1 cellular context compared by ENCODE assay signal in genomic region chr3:135766113-135766512, GRCh38.
TF ChIP-seq lines count a peak whose summit lies in the region.

No MANE protein-coding gene starts in this region.

TF ChIP-seq in K562, 482 proteins besides CTCF, POLR2A, EP300 and RAD21 (continued from another document):
- no peak for TF ChIP-seq SAFB2 (IDR thresholded peaks at IDR 0.05; ENCODE audit: borderline replicate concordance, low read depth, low read length, severe bottlenecking)
- TF ChIP-seq, protein P1, sequence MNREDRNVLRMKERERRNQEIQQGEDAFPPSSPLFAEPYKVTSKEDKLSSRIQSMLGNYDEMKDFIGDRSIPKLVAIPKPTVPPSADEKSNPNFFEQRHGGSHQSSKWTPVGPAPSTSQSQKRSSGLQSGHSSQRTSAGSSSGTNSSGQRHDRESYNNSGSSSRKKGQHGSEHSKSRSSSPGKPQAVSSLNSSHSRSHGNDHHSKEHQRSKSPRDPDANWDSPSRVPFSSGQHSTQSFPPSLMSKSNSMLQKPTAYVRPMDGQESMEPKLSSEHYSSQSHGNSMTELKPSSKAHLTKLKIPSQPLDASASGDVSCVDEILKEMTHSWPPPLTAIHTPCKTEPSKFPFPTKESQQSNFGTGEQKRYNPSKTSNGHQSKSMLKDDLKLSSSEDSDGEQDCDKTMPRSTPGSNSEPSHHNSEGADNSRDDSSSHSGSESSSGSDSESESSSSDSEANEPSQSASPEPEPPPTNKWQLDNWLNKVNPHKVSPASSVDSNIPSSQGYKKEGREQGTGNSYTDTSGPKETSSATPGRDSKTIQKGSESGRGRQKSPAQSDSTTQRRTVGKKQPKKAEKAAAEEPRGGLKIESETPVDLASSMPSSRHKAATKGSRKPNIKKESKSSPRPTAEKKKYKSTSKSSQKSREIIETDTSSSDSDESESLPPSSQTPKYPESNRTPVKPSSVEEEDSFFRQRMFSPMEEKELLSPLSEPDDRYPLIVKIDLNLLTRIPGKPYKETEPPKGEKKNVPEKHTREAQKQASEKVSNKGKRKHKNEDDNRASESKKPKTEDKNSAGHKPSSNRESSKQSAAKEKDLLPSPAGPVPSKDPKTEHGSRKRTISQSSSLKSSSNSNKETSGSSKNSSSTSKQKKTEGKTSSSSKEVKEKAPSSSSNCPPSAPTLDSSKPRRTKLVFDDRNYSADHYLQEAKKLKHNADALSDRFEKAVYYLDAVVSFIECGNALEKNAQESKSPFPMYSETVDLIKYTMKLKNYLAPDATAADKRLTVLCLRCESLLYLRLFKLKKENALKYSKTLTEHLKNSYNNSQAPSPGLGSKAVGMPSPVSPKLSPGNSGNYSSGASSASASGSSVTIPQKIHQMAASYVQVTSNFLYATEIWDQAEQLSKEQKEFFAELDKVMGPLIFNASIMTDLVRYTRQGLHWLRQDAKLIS (CRISPR knock-in tag; IDR thresholded peaks at IDR 0.05), result no peak
- peak; percentile 61 for TF ChIP-seq CBFA2T3 (IDR thresholded peaks at IDR 0.05)
- TF ChIP-seq ELK1 (CRISPR knock-in tag; IDR thresholded peaks at IDR 0.05), result no peak
- no peak for TF ChIP-seq ZFP30 (CRISPR knock-in tag; IDR thresholded peaks at IDR 0.05; ENCODE audit: borderline replicate concordance)
- TF ChIP-seq SMARCA4 (IDR thresholded peaks at IDR 0.05), result peak; percentile 44; the same call in 1 of the 2 replicates
- TF ChIP-seq CHD2 (IDR thresholded peaks at IDR 0.05; ENCODE audit: low read depth, low read length), result no peak
- TF ChIP-seq JUND (IDR thresholded peaks at IDR 0.05; ENCODE audit: borderline replicate concordance, low read depth, low read length), result peak; percentile 79
- TF ChIP-seq JUND (tag; IDR thresholded peaks at IDR 0.05; ENCODE audit: borderline replicate concordance, low read depth, low read length), result peak; percentile 79; the same call in 2 of the 3 replicates
- TF ChIP-seq TCF3 (CRISPR knock-in tag; IDR thresholded peaks at IDR 0.05), result peak; percentile 44; the same call in 1 of the 2 replicates
- peak; percentile 84 for TF ChIP-seq FOSL1 (tag; conservative IDR thresholded peaks at IDR 0.05)
- TF ChIP-seq DPF2 (IDR thresholded peaks at IDR 0.05), result peak; percentile 61; the same call in 1 of the 2 replicates
- no peak for TF ChIP-seq JUNB (CRISPR knock-in tag; conservative IDR thresholded peaks at IDR 0.05)
- no peak for TF ChIP-seq ZKSCAN1 (IDR thresholded peaks at IDR 0.05; ENCODE audit: low read depth, low read length)
- TF ChIP-seq FUS (optimal IDR thresholded peaks at IDR 0.05; ENCODE audit: low read depth, low read length), result no peak
- TF ChIP-seq USF2 (CRISPR knock-in tag; IDR thresholded peaks at IDR 0.05), result no peak
- no peak for TF ChIP-seq IFI16 (CRISPR knock-in tag; IDR thresholded peaks at IDR 0.05)
- 0 out of 2 replicates have a peak, but pooled peaks have one; percentile 21 for TF ChIP-seq NCOR1 (IDR thresholded peaks at IDR 0.05)
- TF ChIP-seq, protein P2, sequence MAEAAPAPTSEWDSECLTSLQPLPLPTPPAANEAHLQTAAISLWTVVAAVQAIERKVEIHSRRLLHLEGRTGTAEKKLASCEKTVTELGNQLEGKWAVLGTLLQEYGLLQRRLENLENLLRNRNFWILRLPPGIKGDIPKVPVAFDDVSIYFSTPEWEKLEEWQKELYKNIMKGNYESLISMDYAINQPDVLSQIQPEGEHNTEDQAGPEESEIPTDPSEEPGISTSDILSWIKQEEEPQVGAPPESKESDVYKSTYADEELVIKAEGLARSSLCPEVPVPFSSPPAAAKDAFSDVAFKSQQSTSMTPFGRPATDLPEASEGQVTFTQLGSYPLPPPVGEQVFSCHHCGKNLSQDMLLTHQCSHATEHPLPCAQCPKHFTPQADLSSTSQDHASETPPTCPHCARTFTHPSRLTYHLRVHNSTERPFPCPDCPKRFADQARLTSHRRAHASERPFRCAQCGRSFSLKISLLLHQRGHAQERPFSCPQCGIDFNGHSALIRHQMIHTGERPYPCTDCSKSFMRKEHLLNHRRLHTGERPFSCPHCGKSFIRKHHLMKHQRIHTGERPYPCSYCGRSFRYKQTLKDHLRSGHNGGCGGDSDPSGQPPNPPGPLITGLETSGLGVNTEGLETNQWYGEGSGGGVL (CRISPR knock-in tag; IDR thresholded peaks at IDR 0.05), result no peak
- peak; percentile 78 for TF ChIP-seq ATF3 (IDR thresholded peaks at IDR 0.05)
- no peak for TF ChIP-seq ATF3 (CRISPR knock-in tag; conservative IDR thresholded peaks at IDR 0.05)
- TF ChIP-seq HDAC6 (IDR thresholded peaks at IDR 0.05; ENCODE audit: low read depth, low read length), result no peak
- TF ChIP-seq ZNF12 (CRISPR knock-in tag; IDR thresholded peaks at IDR 0.05), result no peak
- TF ChIP-seq OTX1 (CRISPR knock-in tag; IDR thresholded peaks at IDR 0.05), result no peak
- no peak for TF ChIP-seq ATF1 (CRISPR knock-in tag; IDR thresholded peaks at IDR 0.05)
- TF ChIP-seq ATF1 (tag; IDR thresholded peaks at IDR 0.05), result no peak
- TF ChIP-seq WHSC1 (IDR thresholded peaks at IDR 0.05; ENCODE audit: low read length), result no peak
- no peak for TF ChIP-seq SMC3 (conservative IDR thresholded peaks at IDR 0.05; ENCODE audit: insufficient read depth, low read depth, low read length)
- TF ChIP-seq GATAD2A (IDR thresholded peaks at IDR 0.05), result no peak
- TF ChIP-seq ZKSCAN3 (CRISPR knock-in tag; IDR thresholded peaks at IDR 0.05), result no peak
- no peak for TF ChIP-seq KDM4B (IDR thresholded peaks at IDR 0.05; ENCODE audit: borderline replicate concordance in 2 of 2, low read depth in 1 of 2)
- TF ChIP-seq TCF7 (IDR thresholded peaks at IDR 0.05; ENCODE audit: borderline replicate concordance), result no peak
- no peak for TF ChIP-seq FIP1L1 (IDR thresholded peaks at IDR 0.05; ENCODE audit: low read depth, low read length, poor library complexity, severe bottlenecking)
- TF ChIP-seq ZNF184 (CRISPR knock-in tag; IDR thresholded peaks at IDR 0.05), result no peak
- TF ChIP-seq NFE2 (IDR thresholded peaks at IDR 0.05; ENCODE audit: low read depth), result no peak
- TF ChIP-seq TAL1 (IDR thresholded peaks at IDR 0.05), result peak; percentile 43
- TF ChIP-seq, protein P3, sequence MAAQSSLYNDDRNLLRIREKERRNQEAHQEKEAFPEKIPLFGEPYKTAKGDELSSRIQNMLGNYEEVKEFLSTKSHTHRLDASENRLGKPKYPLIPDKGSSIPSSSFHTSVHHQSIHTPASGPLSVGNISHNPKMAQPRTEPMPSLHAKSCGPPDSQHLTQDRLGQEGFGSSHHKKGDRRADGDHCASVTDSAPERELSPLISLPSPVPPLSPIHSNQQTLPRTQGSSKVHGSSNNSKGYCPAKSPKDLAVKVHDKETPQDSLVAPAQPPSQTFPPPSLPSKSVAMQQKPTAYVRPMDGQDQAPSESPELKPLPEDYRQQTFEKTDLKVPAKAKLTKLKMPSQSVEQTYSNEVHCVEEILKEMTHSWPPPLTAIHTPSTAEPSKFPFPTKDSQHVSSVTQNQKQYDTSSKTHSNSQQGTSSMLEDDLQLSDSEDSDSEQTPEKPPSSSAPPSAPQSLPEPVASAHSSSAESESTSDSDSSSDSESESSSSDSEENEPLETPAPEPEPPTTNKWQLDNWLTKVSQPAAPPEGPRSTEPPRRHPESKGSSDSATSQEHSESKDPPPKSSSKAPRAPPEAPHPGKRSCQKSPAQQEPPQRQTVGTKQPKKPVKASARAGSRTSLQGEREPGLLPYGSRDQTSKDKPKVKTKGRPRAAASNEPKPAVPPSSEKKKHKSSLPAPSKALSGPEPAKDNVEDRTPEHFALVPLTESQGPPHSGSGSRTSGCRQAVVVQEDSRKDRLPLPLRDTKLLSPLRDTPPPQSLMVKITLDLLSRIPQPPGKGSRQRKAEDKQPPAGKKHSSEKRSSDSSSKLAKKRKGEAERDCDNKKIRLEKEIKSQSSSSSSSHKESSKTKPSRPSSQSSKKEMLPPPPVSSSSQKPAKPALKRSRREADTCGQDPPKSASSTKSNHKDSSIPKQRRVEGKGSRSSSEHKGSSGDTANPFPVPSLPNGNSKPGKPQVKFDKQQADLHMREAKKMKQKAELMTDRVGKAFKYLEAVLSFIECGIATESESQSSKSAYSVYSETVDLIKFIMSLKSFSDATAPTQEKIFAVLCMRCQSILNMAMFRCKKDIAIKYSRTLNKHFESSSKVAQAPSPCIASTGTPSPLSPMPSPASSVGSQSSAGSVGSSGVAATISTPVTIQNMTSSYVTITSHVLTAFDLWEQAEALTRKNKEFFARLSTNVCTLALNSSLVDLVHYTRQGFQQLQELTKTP (IDR thresholded peaks at IDR 0.05; ENCODE audit: low read depth in 1 of 2, partially characterized antibody in 2 of 2), result no peak
- TF ChIP-seq ARID1B (IDR thresholded peaks at IDR 0.05), result peak; percentile 72
- TF ChIP-seq PML (IDR thresholded peaks at IDR 0.05; ENCODE audit: low read length), result no peak
- 0 out of 2 replicates have a peak, but pooled peaks have one; percentile 8 for TF ChIP-seq EGR1 (conservative IDR thresholded peaks at IDR 0.05)
- no peak for TF ChIP-seq HIVEP1 (CRISPR knock-in tag; IDR thresholded peaks at IDR 0.05)
